Comparison of ENCODE assay signal across 11 cellular contexts in the genomic region with DNA sequence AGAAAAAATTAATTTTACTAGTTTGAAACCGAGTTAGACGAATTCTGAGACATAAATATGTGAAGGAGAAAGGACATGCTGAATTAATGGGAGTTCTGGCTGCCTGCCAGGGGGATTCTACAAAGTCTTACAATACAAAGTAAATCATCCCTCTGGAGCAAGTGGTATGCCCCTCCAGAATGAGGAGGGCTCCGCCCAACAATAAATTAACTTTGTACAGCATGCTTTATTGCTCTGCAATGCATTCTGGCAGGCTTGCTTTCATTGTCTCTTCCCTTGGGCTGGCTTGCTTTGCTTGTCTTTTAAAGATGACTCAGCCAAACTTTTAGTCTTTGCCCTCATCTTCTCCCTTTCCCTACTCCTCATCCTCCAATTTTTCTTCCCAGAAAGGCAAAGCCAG. TPM values are rescaled to one million over a fixed set of nuclear protein-coding genes. Genes with fewer than 3 reads are reported as not detected.
DNase-seq lines count a peak whose midpoint lies in the region; FAIRE-seq and TF ChIP-seq lines count a peak whose summit lies in the region.
"Had no signal": no experiment of that assay in that cellular context is flagged by ENCODE, and none has a peak within 500 bp of the region (broad histone marks: within the 10 kb centered on the region; RNA-seq: fewer than 3 reads in every experiment).

No MANE protein-coding gene starts in this region.

- DNase-seq in COLO668 (lab: John Stamatoyannopoulos, UW; ENCODE audit: unreplicated experiment) (peak; percentile 43), NCI-H1105 treated with DMSO at 0.1 percent for 48 hours (lab: John Stamatoyannopoulos, UW) (peak; percentile 83), RWPE1 (ENCODE audit: low spot score) (peak; percentile 38), glutamatergic neuron (no peak), progenitor cell of endocrine pancreas (ENCODE audit: low spot score, unreplicated experiment) (no peak), ecto neural progenitor cell (ENCODE audit: low spot score) (no peak)
- no peak for DNase-seq in stimulated activated naive CD4-positive, alpha-beta T cell treated with Interleukin-2 at 50 U/mL for 16 hours (lab: John Stamatoyannopoulos, UW)
- DNase-seq: effector memory CD4-positive, alpha-beta T cell; T-helper 1 cell had no signal

- H3K4me3 Mint-ChIP-seq in glutamatergic neuron (ENCODE audit: unreplicated experiment) (no peak overlapping the region), progenitor cell of endocrine pancreas (ENCODE audit: low read depth) (no peak overlapping the region)

- TF ChIP-seq CTCF in RWPE1 (conservative IDR thresholded peaks at IDR 0.05; ENCODE audit: low read depth) (no peak), glutamatergic neuron (IDR thresholded peaks at IDR 0.05; ENCODE audit: partially characterized antibody, unreplicated experiment) (no peak), progenitor cell of endocrine pancreas (IDR thresholded peaks at IDR 0.05; ENCODE audit: unreplicated experiment) (no peak)

- POLR2A ChIA-PET in RWPE1 (lab: Yijun Ruan, JAX; ENCODE audit: low non-redundant PET), result interaction anchor here (0.6 to 1.6 kb wide), 5 partner anchors 70 to 198 kb away, joined by 3 to 6 read pairs (median 3); a partner anchor contains a TSS

- H3K36me3 Mint-ChIP-seq in glutamatergic neuron (ENCODE audit: unreplicated experiment), result no peaks in the 10 kb centered on the region
- H3K36me3 Mint-ChIP-seq in progenitor cell of endocrine pancreas (ENCODE audit: insufficient read depth), result no peaks in the 10 kb centered on the region

- H3K4me1 Mint-ChIP-seq in glutamatergic neuron (ENCODE audit: low read depth, unreplicated experiment) (peaks cover 3% of the 10 kb centered on the region), progenitor cell of endocrine pancreas (ENCODE audit: low read depth) (no peaks in the 10 kb centered on the region)

- no peaks in the 10 kb centered on the region for H3K27me3 Mint-ChIP-seq in glutamatergic neuron (ENCODE audit: unreplicated experiment)
- H3K27me3 Mint-ChIP-seq in progenitor cell of endocrine pancreas, result peaks cover 14% of the 10 kb centered on the region

- H3K27ac ChIP-seq in RWPE1, result no peak overlapping the region
- H3K27ac ChIP-seq: BLaER1 treated with 17β-estradiol and CSF1 and Interleukin-3, amounts not matched to agents 10 nM and 100 nM had no signal

- H3K27ac Mint-ChIP-seq in glutamatergic neuron (ENCODE audit: unreplicated experiment), result no peak overlapping the region
- no peak overlapping the region for H3K27ac Mint-ChIP-seq in progenitor cell of endocrine pancreas

- CTCF ChIA-PET in RWPE1 (lab: Yijun Ruan, JAX), result interaction anchor here (0.6 to 3.8 kb wide), 16 partner anchors 11 to 199 kb away, joined by 3 to 85 read pairs (median 6); a partner anchor contains a TSS

- H3K9me3 Mint-ChIP-seq in glutamatergic neuron (ENCODE audit: unreplicated experiment) (no peaks in the 10 kb centered on the region), progenitor cell of endocrine pancreas (ENCODE audit: low read depth) (no peaks in the 10 kb centered on the region)

- FAIRE-seq in islet of Langerhans (lab: Jason Lieb, UNC), result peak; percentile 5

RNA-seq across cellular contexts. Expression of a gene that starts 11.7 kb away (rescaled TPM):
- total RNA-seq in glutamatergic neuron (ENCODE audit: unreplicated experiment), result not detected
- total RNA-seq in progenitor cell of endocrine pancreas, result 0.29 and 0.31 TPM in 2 replicates

RNA-seq across cellular contexts. Expression of a gene that starts 54.9 kb away (rescaled TPM):
- total RNA-seq in glutamatergic neuron (ENCODE audit: unreplicated experiment) (103 TPM), progenitor cell of endocrine pancreas (75.5 and 80.4 TPM in 2 replicates)

Comparison
In these comparisons a context has a peak if more than half of its experiments do, and no peak if none do; other contexts are left out.
1. DNase-seq: peak in COLO668 (single experiment), NCI-H1105 treated with DMSO at 0.1 percent for 48 hours (single experiment) and RWPE1 (single experiment); none in glutamatergic neuron (single experiment), progenitor cell of endocrine pancreas (single experiment), stimulated activated naive CD4-positive, alpha-beta T cell treated with Interleukin-2 at 50 U/mL for 16 hours (single experiment) and ecto neural progenitor cell (single experiment).